1 cellular context compared by ENCODE assay signal in the genomic region with DNA sequence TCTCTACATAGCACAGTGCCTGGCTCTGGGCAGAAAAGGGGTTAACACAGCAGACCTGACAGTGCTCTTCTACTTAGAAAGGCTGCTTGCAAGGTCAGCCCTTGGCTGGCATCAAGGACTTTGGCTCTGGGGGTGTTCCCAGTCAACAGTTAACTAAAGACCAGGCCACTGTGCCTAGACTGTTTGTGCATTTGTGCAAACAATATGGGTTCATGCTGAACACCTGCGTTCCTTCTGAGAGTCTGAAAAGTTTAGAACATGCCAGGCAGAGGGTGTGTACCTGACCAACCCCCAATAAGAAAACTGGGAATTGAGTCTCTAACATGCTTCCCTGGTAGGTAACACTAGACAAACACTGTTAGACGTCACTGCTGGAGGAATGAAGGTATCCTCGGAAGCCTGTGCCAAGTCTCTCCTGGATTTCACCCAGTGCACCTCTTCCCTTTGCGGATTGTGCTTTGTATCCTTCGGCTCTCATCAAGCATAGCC.
TF ChIP-seq lines count a peak whose summit lies in the region.

No MANE protein-coding gene starts in this region.

TF ChIP-seq in GM12878, 131 proteins besides CTCF, POLR2A, EP300 and RAD21:
- no peak for TF ChIP-seq KAT2A (conservative IDR thresholded peaks at IDR 0.05; ENCODE audit: control insufficient read depth, low read depth, low read length)
- TF ChIP-seq WRNIP1 (IDR thresholded peaks at IDR 0.05; ENCODE audit: borderline replicate concordance, low read depth, low read length): no peak
- no peak for TF ChIP-seq HCFC1 (IDR thresholded peaks at IDR 0.05; ENCODE audit: low read length)
- TF ChIP-seq, protein P1, sequence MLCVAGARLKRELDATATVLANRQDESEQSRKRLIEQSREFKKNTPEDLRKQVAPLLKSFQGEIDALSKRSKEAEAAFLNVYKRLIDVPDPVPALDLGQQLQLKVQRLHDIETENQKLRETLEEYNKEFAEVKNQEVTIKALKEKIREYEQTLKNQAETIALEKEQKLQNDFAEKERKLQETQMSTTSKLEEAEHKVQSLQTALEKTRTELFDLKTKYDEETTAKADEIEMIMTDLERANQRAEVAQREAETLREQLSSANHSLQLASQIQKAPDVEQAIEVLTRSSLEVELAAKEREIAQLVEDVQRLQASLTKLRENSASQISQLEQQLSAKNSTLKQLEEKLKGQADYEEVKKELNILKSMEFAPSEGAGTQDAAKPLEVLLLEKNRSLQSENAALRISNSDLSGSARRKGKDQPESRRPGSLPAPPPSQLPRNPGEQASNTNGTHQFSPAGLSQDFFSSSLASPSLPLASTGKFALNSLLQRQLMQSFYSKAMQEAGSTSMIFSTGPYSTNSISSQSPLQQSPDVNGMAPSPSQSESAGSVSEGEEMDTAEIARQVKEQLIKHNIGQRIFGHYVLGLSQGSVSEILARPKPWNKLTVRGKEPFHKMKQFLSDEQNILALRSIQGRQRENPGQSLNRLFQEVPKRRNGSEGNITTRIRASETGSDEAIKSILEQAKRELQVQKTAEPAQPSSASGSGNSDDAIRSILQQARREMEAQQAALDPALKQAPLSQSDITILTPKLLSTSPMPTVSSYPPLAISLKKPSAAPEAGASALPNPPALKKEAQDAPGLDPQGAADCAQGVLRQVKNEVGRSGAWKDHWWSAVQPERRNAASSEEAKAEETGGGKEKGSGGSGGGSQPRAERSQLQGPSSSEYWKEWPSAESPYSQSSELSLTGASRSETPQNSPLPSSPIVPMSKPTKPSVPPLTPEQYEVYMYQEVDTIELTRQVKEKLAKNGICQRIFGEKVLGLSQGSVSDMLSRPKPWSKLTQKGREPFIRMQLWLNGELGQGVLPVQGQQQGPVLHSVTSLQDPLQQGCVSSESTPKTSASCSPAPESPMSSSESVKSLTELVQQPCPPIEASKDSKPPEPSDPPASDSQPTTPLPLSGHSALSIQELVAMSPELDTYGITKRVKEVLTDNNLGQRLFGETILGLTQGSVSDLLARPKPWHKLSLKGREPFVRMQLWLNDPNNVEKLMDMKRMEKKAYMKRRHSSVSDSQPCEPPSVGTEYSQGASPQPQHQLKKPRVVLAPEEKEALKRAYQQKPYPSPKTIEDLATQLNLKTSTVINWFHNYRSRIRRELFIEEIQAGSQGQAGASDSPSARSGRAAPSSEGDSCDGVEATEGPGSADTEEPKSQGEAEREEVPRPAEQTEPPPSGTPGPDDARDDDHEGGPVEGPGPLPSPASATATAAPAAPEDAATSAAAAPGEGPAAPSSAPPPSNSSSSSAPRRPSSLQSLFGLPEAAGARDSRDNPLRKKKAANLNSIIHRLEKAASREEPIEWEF (IDR thresholded peaks at IDR 0.05; ENCODE audit: insufficient replicate concordance, low read depth, low read length): no peak
- TF ChIP-seq STAT3 (IDR thresholded peaks at IDR 0.05; ENCODE audit: low read depth, low read length): no peak
- TF ChIP-seq RCOR1 (conservative IDR thresholded peaks at IDR 0.05; ENCODE audit: low read depth, low read length): no peak
- TF ChIP-seq FOS (IDR thresholded peaks at IDR 0.05; ENCODE audit: borderline replicate concordance, extremely low read depth, insufficient read length): no peak
